Comparison of ENCODE assay signal across 27 cellular contexts in the genomic region with DNA sequence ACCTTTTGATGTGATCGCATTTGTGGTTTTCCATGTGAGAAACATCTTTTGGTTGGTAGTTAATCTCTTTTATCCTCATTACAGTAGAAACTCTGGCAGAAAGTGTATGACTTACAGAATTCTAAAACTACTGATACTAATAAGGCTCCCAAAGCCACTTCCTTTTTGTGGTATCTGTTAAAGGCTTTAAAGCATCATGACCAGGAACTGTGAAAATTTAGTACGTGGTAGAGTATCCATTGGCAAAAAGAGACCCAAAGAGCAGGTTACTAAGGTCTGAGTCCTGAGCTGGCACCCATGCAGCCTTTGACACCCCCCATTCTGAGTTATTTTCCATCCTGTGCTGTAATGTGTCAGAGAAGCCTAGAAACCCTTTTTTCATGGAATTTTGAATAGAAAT.
DNase-seq lines count a peak whose midpoint lies in the region; ATAC-seq lines count a peak whose summit lies in the region.
"Had no signal": no experiment of that assay in that cellular context is flagged by ENCODE, and none has a peak within 500 bp of the region (broad histone marks: within the 10 kb centered on the region; RNA-seq: fewer than 3 reads in every experiment).

No MANE protein-coding gene starts in this region.

- H3K4me3 ChIP-seq in mesenchymal stem cell (ENCODE audit: insufficient read depth in 1 of 2, low read depth in 1 of 2, low read length in 2 of 2) = no peak overlapping the region
- H3K4me3 ChIP-seq: SJCRH30, skin epidermis had no signal

- H3K18ac ChIP-seq in mesenchymal stem cell (ENCODE audit: low read depth in 1 of 2, low read length in 2 of 2) = no peak overlapping the region

- no peaks in the 10 kb centered on the region for H3K27me3 ChIP-seq in mesenchymal stem cell (ENCODE audit: control insufficient read depth in 1 of 2, insufficient read depth in 1 of 2, low read length in 2 of 2)
- H3K27me3 ChIP-seq: SJCRH30 had no signal

- H4K91ac ChIP-seq in mesenchymal stem cell (ENCODE audit: low read length) = no peak overlapping the region

- no peak overlapping the region for H3K27ac ChIP-seq in mesenchymal stem cell (ENCODE audit: low read length, poor library complexity, severe bottlenecking)
- H3K27ac ChIP-seq: HL-60, SJCRH30, skin epidermis had no signal

- H2BK12ac ChIP-seq in mesenchymal stem cell (ENCODE audit: low read length in 2 of 2) = no peak overlapping the region

- H2BK5ac ChIP-seq in mesenchymal stem cell (ENCODE audit: low read depth, low read length, poor library complexity, severe bottlenecking) = peak overlapping the region; percentile 14

- no peaks in the 10 kb centered on the region for H3K79me1 ChIP-seq in mesenchymal stem cell (replicated peaks; ENCODE audit: low read length, poor library complexity, severe bottlenecking)

- no peaks in the 10 kb centered on the region for H3K4me1 ChIP-seq in mesenchymal stem cell (ENCODE audit: control insufficient read depth, insufficient read depth, low read depth, low read length)
- H3K4me1 ChIP-seq: SJCRH30 had no signal

- no peak overlapping the region for H3K4me3 Mint-ChIP-seq in activated CD4-positive, alpha-beta T cell treated with anti-CD3 and anti-CD28 coated beads for 36 hours
- H3K4me3 Mint-ChIP-seq in T-helper 1 cell treated with Interleukin-12 subunit alpha and Interleukin-12 subunit beta and Interleukin-4 antibody, amounts not matched to agents 30 μg/mL and 1 μg/mL, for 36 hours = peak overlapping the region; percentile 63
- H3K4me3 Mint-ChIP-seq: activated naive CD4-positive, alpha-beta T cell treated with anti-CD3 and anti-CD28 coated beads, Interleukin-2, amount 50 U/mL, for 24 hours; HFFc6; IgD-negative memory B cell; nephron progenitor cell had no signal

- DNase-seq in activated CD4-positive, alpha-beta T cell treated with anti-CD3 and anti-CD28 coated beads for 36 hours = no peak
- no peak for DNase-seq in activated CD4-positive, alpha-beta T cell treated with anti-CD3 and anti-CD28 coated beads for 48 hours
- DNase-seq in Kasumi-1 (lab: John Stamatoyannopoulos, UW) (peak; percentile 82 to 83), mesenchymal stem cell (no peak), Right ventricle myocardium superior (no peak)
- DNase-seq: activated T-cell treated with anti-CD3 and anti-CD28 coated beads for 4 hours; C1 segment of cervical spinal cord; DMS 273 treated with DMSO at 0.1 percent for 48 hours; HFFc6; left cardiac atrium; mesendoderm; NCI-H1092; NCI-H2107; NCI-H524 treated with DMSO at 0.1 percent for 48 hours; nephron progenitor cell; PC-3; SJCRH30; stimulated activated CD4-positive, alpha-beta T cell treated with anti-CD3 and anti-CD28 coated beads, Interleukin-4, amount 100 ng/mL, for 1 hour; substantia nigra had no signal

- H3K9me3 ChIP-seq in mesenchymal stem cell (ENCODE audit: control insufficient read depth, low read length) = no peaks in the 10 kb centered on the region
- H3K9me3 ChIP-seq: SJCRH30 had no signal

- H3K4me1 Mint-ChIP-seq in activated CD4-positive, alpha-beta T cell treated with anti-CD3 and anti-CD28 coated beads for 36 hours = peaks cover 40% of the 10 kb centered on the region
- peaks cover 67% of the 10 kb centered on the region for H3K4me1 Mint-ChIP-seq in T-helper 1 cell treated with Interleukin-12 subunit alpha and Interleukin-12 subunit beta and Interleukin-4 antibody, amounts not matched to agents 30 μg/mL and 1 μg/mL, for 36 hours (ENCODE audit: low read depth)
- H3K4me1 Mint-ChIP-seq: IgD-negative memory B cell, nephron progenitor cell had no signal

- H4K8ac ChIP-seq in mesenchymal stem cell (ENCODE audit: low read length) = no peak overlapping the region

- WGBS in mesenchymal stem cell = 71% methylated on average over 1 of the region's 2 CpGs

- no peaks in the 10 kb centered on the region for H3K36me3 ChIP-seq in mesenchymal stem cell (ENCODE audit: control insufficient read depth in 1 of 2, insufficient read depth in 2 of 2, low read depth in 1 of 2, low read length in 2 of 2)
- H3K36me3 ChIP-seq: SJCRH30 had no signal

- H3K27me3 Mint-ChIP-seq in activated CD4-positive, alpha-beta T cell treated with anti-CD3 and anti-CD28 coated beads for 36 hours = peaks cover 2% of the 10 kb centered on the region
- H3K27me3 Mint-ChIP-seq in T-helper 1 cell treated with Interleukin-12 subunit alpha and Interleukin-12 subunit beta and Interleukin-4 antibody, amounts not matched to agents 30 μg/mL and 1 μg/mL, for 36 hours (ENCODE audit: low read depth) = no peaks in the 10 kb centered on the region

- H3K23ac ChIP-seq in mesenchymal stem cell (ENCODE audit: low read length in 2 of 2) = no peak overlapping the region

- peak; percentile 22 for ATAC-seq in activated CD4-positive, alpha-beta T cell treated with anti-CD3 and anti-CD28 coated beads for 36 hours
- ATAC-seq in HG03457 (IDR thresholded peaks at IDR 0.05; ENCODE audit: unreplicated experiment) (no peak), GM21529 (IDR thresholded peaks at IDR 0.05; ENCODE audit: unreplicated experiment) (no peak), Right ventricle myocardium superior (ENCODE audit: poor library complexity) (no peak)
- ATAC-seq: activated CD4-positive, CD25-positive, alpha-beta regulatory T cell treated with anti-CD3 and anti-CD28 coated beads, Interleukin-2, amount 50 U/mL, for 24 hours; left cardiac atrium; PC-3 had no signal

- H2BK15ac ChIP-seq in mesenchymal stem cell (ENCODE audit: low read depth, poor library complexity, severe bottlenecking) = no peak overlapping the region

- H2AFZ ChIP-seq in mesenchymal stem cell (ENCODE audit: low read depth, low read length) = no peak overlapping the region

- intact Hi-C loops in activated CD4-positive, alpha-beta T cell treated with anti-CD3 and anti-CD28 coated beads for 36 hours (cut with DNase I, micrococcal nuclease) = no loop called here
- intact Hi-C loops in Right ventricle myocardium superior (cut with DNase I) = no loop called here

- POLR2A ChIA-PET in activated CD4-positive, alpha-beta T cell treated with anti-CD3 and anti-CD28 coated beads for 36 hours (lab: Charles Lee) = no interaction called here

- no peak overlapping the region for H3K4ac ChIP-seq in mesenchymal stem cell (ENCODE audit: low read depth in 1 of 2, low read length in 2 of 2)

- CTCF ChIA-PET in activated CD4-positive, alpha-beta T cell treated with anti-CD3 and anti-CD28 coated beads for 36 hours (lab: Charles Lee) = interaction anchor here (0.7 kb wide), 1 partner anchor 14 kb away, joined by 3 read pairs; no protein-coding TSS in a partner anchor

- no peak overlapping the region for H3K27ac Mint-ChIP-seq in activated CD4-positive, alpha-beta T cell treated with anti-CD3 and anti-CD28 coated beads for 36 hours
- peak overlapping the region; percentile 74 for H3K27ac Mint-ChIP-seq in T-helper 1 cell treated with Interleukin-12 subunit alpha and Interleukin-12 subunit beta and Interleukin-4 antibody, amounts not matched to agents 30 μg/mL and 1 μg/mL, for 36 hours
- H3K27ac Mint-ChIP-seq: activated naive CD4-positive, alpha-beta T cell treated with anti-CD3 and anti-CD28 coated beads, Interleukin-2, amount 50 U/mL, for 24 hours; HFFc6; IgD-negative memory B cell; nephron progenitor cell had no signal

- H3K9ac ChIP-seq in mesenchymal stem cell (ENCODE audit: low read length) = no peak overlapping the region

- no peak overlapping the region for H3K4me2 ChIP-seq in mesenchymal stem cell (ENCODE audit: low read length, poor library complexity, severe bottlenecking)

- H2BK120ac ChIP-seq in mesenchymal stem cell (ENCODE audit: low read depth, low read length) = no peak overlapping the region

- no peak overlapping the region for H3K14ac ChIP-seq in mesenchymal stem cell (ENCODE audit: low read length in 2 of 2)

- no peaks in the 10 kb centered on the region for H3K9me3 Mint-ChIP-seq in activated CD4-positive, alpha-beta T cell treated with anti-CD3 and anti-CD28 coated beads for 36 hours (ENCODE audit: low read depth)
- peaks cover 5% of the 10 kb centered on the region for H3K9me3 Mint-ChIP-seq in T-helper 1 cell treated with Interleukin-12 subunit alpha and Interleukin-12 subunit beta and Interleukin-4 antibody, amounts not matched to agents 30 μg/mL and 1 μg/mL, for 36 hours
- H3K9me3 Mint-ChIP-seq: activated naive CD4-positive, alpha-beta T cell treated with anti-CD3 and anti-CD28 coated beads, Interleukin-2, amount 50 U/mL, for 24 hours; HFFc6; IgD-negative memory B cell; nephron progenitor cell had no signal

- H2AK5ac ChIP-seq in mesenchymal stem cell (ENCODE audit: low read length, severe bottlenecking) = no peak overlapping the region

- H3K36me3 Mint-ChIP-seq in activated CD4-positive, alpha-beta T cell treated with anti-CD3 and anti-CD28 coated beads for 36 hours (ENCODE audit: low read depth) = no peaks in the 10 kb centered on the region
- peaks cover 33% of the 10 kb centered on the region for H3K36me3 Mint-ChIP-seq in T-helper 1 cell treated with Interleukin-12 subunit alpha and Interleukin-12 subunit beta and Interleukin-4 antibody, amounts not matched to agents 30 μg/mL and 1 μg/mL, for 36 hours (ENCODE audit: low read depth)
- H3K36me3 Mint-ChIP-seq: activated naive CD4-positive, alpha-beta T cell treated with anti-CD3 and anti-CD28 coated beads, Interleukin-2, amount 50 U/mL, for 24 hours; IgD-negative memory B cell had no signal

Comparison
In these comparisons a context has a peak if more than half of its experiments do, and no peak if none do; other contexts are left out.
1. DNase-seq: peak in Kasumi-1 (2 of 2); none in activated CD4-positive, alpha-beta T cell treated with anti-CD3 and anti-CD28 coated beads for 36 hours (single experiment), activated CD4-positive, alpha-beta T cell treated with anti-CD3 and anti-CD28 coated beads for 48 hours (single experiment), mesenchymal stem cell (single experiment) and Right ventricle myocardium superior (single experiment).